ENCODE assay signal across 8 cellular contexts in the genomic region with DNA sequence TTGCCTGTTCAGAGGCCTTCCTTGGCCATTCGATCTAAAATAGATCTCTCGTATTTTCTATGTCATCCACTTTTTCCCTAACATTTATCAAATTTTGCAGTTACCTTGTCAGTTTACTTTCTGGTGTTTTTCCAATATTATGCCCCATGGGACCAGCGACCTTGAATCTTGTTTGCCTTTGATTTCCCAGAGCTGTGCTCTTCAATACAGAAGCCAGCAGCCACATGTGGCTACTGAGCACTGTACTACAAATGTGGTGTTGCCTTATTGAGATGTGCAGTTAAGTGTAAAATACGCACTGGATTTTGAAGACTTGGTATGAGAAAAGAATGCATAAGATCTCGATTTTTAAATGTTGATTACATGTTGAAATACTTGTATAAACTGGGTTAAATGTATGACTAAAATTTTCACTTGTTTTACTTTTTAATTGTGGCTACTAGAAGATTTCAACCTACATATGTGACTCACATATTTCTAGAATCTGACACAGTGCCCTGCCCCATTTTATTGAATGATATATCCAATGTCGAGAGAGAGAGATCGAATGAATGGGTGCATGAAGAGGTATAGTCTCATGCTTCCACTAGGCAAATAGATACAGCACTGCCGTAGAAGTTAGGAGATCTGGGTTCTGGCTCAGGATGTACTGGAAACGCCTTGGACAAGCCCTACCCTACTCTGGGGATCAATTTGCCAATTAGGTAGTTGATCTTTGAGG. TPM values are rescaled to one million over a fixed set of nuclear protein-coding genes. Genes with fewer than 3 reads are reported as not detected.
DNase-seq lines count a peak whose midpoint lies in the region; TF ChIP-seq lines count a peak whose summit lies in the region.

No MANE protein-coding gene starts in this region.

- peak overlapping the region; percentile 90 for H3K4me3 ChIP-seq in DOHH2 (ENCODE audit: low read length)
- H3K4me3 ChIP-seq in HUES48 (ENCODE audit: low read depth, low read length), result peak overlapping the region; percentile 92
- H3K4me3 ChIP-seq in mammary epithelial cell (replicated peaks in 1 of 3; ENCODE audit: insufficient read depth in 1 of 3, low read depth in 2 of 3, low read length in 3 of 3), result peak overlapping the region; percentile 66 to 81 (median 78)

- H3K27ac Mint-ChIP-seq in mesothelial cell of epicardium, result peak overlapping the region; percentile 98

- H3K4me1 ChIP-seq in DOHH2 (ENCODE audit: control insufficient read depth, low read length), result peaks cover 17% of the 10 kb centered on the region
- peaks cover 7% of the 10 kb centered on the region; the same call in 1 of the 2 replicates for H3K4me1 ChIP-seq in HUES48 (ENCODE audit: control insufficient read depth, insufficient read depth, low read length)
- peaks cover 15% of the 10 kb centered on the region for H3K4me1 ChIP-seq in mammary epithelial cell (ENCODE audit: insufficient read depth, low read length)

- dilution Hi-C loops in mammary epithelial cell (cut with HindIII; ENCODE audit: low sequenced_read_pairs), result no loop called here

- no peaks in the 10 kb centered on the region for H3K9me3 Mint-ChIP-seq in mesothelial cell of epicardium

- H2AFZ ChIP-seq in mammary epithelial cell (ENCODE audit: low read depth, low read length), result peak overlapping the region; percentile 97

- WGBS in mammary epithelial cell (ENCODE audit: low coverage, missing lambda C conversion rate), result 47% methylated on average over 9 of the region's 9 CpGs

- H3K79me2 ChIP-seq in DOHH2 (ENCODE audit: control insufficient read depth, low read length) (peaks cover 46% of the 10 kb centered on the region), mammary epithelial cell (ENCODE audit: insufficient read depth, low read length) (peaks cover 49% of the 10 kb centered on the region)

- H3K36me3 Mint-ChIP-seq in mesothelial cell of epicardium, result peaks cover 8% of the 10 kb centered on the region

- H3K9me2 ChIP-seq in DOHH2 (replicated peaks; ENCODE audit: control insufficient read depth, low read length), result no peaks in the 10 kb centered on the region

- H3K4me2 ChIP-seq in DOHH2 (ENCODE audit: low read length), result peak overlapping the region; percentile 76
- H3K4me2 ChIP-seq in mammary epithelial cell (ENCODE audit: insufficient read depth, low read depth, low read length), result peak overlapping the region; percentile 78

- peak overlapping the region; percentile 99 for H3K9ac ChIP-seq in HUES48 (ENCODE audit: low read depth, low read length)
- peak overlapping the region; percentile 98 for H3K9ac ChIP-seq in mammary epithelial cell (ENCODE audit: insufficient read depth, low read length)

- H3K4me1 Mint-ChIP-seq in mesothelial cell of epicardium, result peaks cover 19% of the 10 kb centered on the region

- peaks cover 20% of the 10 kb centered on the region for H3K27me3 Mint-ChIP-seq in mesothelial cell of epicardium (ENCODE audit: low read depth)

- in situ Hi-C loops in mammary epithelial cell (cut with MboI; ENCODE audit: low sequenced_read_pairs in 2 of 2), result loop anchor here in 1 of 2 donors (10.0 to 25.0 kb wide), 2 partner anchors 152 to 480 kb away; a partner anchor contains a TSS
- in situ Hi-C loops in GM13976 (cut with MboI; ENCODE audit: low sequenced_read_pairs, unreplicated experiment), result no loop called here

- H3K27me3 ChIP-seq in DOHH2 (ENCODE audit: control insufficient read depth, low read length) (no peaks in the 10 kb centered on the region), HUES48 (ENCODE audit: control insufficient read depth, insufficient read depth, low read length) (0 out of 2 replicates have a peak, but pooled peaks cover 7% of the 10 kb centered on the region), mammary epithelial cell (ENCODE audit: insufficient read depth, low read length) (no peaks in the 10 kb centered on the region)

- H3K27ac ChIP-seq in DOHH2 (ENCODE audit: low read depth, low read length) (peak overlapping the region; percentile 55), HUES48 (ENCODE audit: low read depth, low read length) (peak overlapping the region; percentile 96), mammary epithelial cell (ENCODE audit: insufficient read depth, low read depth, low read length) (peak overlapping the region; percentile 96)

- no peaks in the 10 kb centered on the region for H3F3A ChIP-seq in DOHH2 (ENCODE audit: control insufficient read depth, insufficient read depth)

- DNase-seq in mammary epithelial cell, result no peak
- DNase-seq in mesothelial cell of epicardium (ENCODE audit: low spot score in 2 of 2, unreplicated experiment in 2 of 2), result no peak
- no peak for DNase-seq in NCI-H187 treated with DMSO at 0.1 percent for 48 hours (lab: John Stamatoyannopoulos, UW)
- DNase-seq in T-helper 9 cell, result no peak
- DNase-seq in activated CD8-positive, alpha-beta memory T cell treated with anti-CD3 and anti-CD28 coated beads, Interleukin-2, amount 50 U/mL, for 48 hours, result no peak
- DNase-seq in GM13976 (ENCODE audit: low spot score), result no peak

- H3K9me3 ChIP-seq in DOHH2 (ENCODE audit: control insufficient read depth, insufficient read depth, low read length), result no peaks in the 10 kb centered on the region
- no peaks in the 10 kb centered on the region for H3K9me3 ChIP-seq in HUES48 (ENCODE audit: control insufficient read depth, insufficient read depth, low read length)
- no peaks in the 10 kb centered on the region for H3K9me3 ChIP-seq in mammary epithelial cell (replicated peaks; ENCODE audit: insufficient read depth, low read length)

- intact Hi-C loops in mammary epithelial cell (cut with micrococcal nuclease), result no loop called here

- CTCF ChIA-PET in mammary epithelial cell (lab: Charles Lee; ENCODE audit: low non-redundant PET), result interaction anchor here (0.6 kb wide), 1 partner anchor 110 kb away, joined by 17 read pairs; no protein-coding TSS in a partner anchor

- no TSS peak for BruUV-seq in mammary epithelial cell (replicated peaks; lab: Mats Ljungman, UMichigan)

- no peaks in the 10 kb centered on the region for H4K20me1 ChIP-seq in DOHH2 (ENCODE audit: control insufficient read depth, insufficient read depth, low read depth, low read length)
- no peaks in the 10 kb centered on the region for H4K20me1 ChIP-seq in mammary epithelial cell (ENCODE audit: insufficient read depth, low read length)

- no peak for TF ChIP-seq CTCF in DOHH2 (IDR thresholded peaks at IDR 0.05; ENCODE audit: low read depth, low read length, poor library complexity, severe bottlenecking)
- TF ChIP-seq CTCF in mammary epithelial cell (conservative IDR thresholded peaks at IDR 0.05 in 1 of 2, IDR thresholded peaks at IDR 0.05 in 1 of 2; ENCODE audit: extremely low read depth in 1 of 2, insufficient read depth in 1 of 2, low read depth in 1 of 2, low read length in 2 of 2), result no peak
- no peak for TF ChIP-seq CTCF in mesothelial cell of epicardium (IDR thresholded peaks at IDR 0.05; ENCODE audit: unreplicated experiment)
- no peak for TF ChIP-seq CTCF in GM13976 (IDR thresholded peaks at IDR 0.05; ENCODE audit: borderline replicate concordance, control extremely low read depth, extremely low read depth, insufficient read depth, missing control alignments)

- peak overlapping the region; percentile 92 for H3K4me3 Mint-ChIP-seq in mesothelial cell of epicardium

- peaks cover 37% of the 10 kb centered on the region for H3K36me3 ChIP-seq in DOHH2 (ENCODE audit: control insufficient read depth, low read length)
- H3K36me3 ChIP-seq in HUES48 (ENCODE audit: control insufficient read depth, insufficient read depth, low read length), result peaks cover 25% of the 10 kb centered on the region
- H3K36me3 ChIP-seq in mammary epithelial cell (ENCODE audit: insufficient read depth, low read length), result peaks cover 9% of the 10 kb centered on the region

RNA-seq across cellular contexts. Expression of a gene that starts 0.8 kb away (rescaled TPM):
- 100 to 1,000 TPM in 1 of 2 donors, 10 to 100 TPM in 1; 93.5 to 186 TPM for total RNA-seq in mammary epithelial cell
- polyA plus RNA-seq in mammary epithelial cell, result 168 TPM
- 236 TPM for polyA minus RNA-seq in mammary epithelial cell
- total RNA-seq in mesothelial cell of epicardium, result 88.7 to 92.8 TPM (median 92.0 TPM) in 3 replicates

RNA-seq across cellular contexts. Expression of a gene that starts 8.3 kb away (rescaled TPM):
- total RNA-seq in mammary epithelial cell (10 to 100 TPM; 90.7 to 99.5 TPM), mesothelial cell of epicardium (54.5 to 55.8 TPM (median 55.2 TPM) in 3 replicates)
- polyA plus RNA-seq in mammary epithelial cell, result 61.7 TPM
- polyA minus RNA-seq in mammary epithelial cell, result 36.7 TPM

RNA-seq across cellular contexts. Expression of a gene that starts 12.0 kb away (rescaled TPM):
- total RNA-seq in mammary epithelial cell, result 1 to 10 TPM in 1 of 2 donors, under 1 TPM in 1; 0.67 to 2.8 TPM
- 0.57 TPM for polyA plus RNA-seq in mammary epithelial cell
- not detected for polyA minus RNA-seq in mammary epithelial cell
- 3.0 to 3.8 TPM (median 3.4 TPM) in 3 replicates for total RNA-seq in mesothelial cell of epicardium

RNA-seq across cellular contexts. Expression of a gene that starts 18.6 kb away (rescaled TPM):
- total RNA-seq in mammary epithelial cell, result under 1 TPM in 1 of 2 donors, not detected in 1; 0.31 TPM
- 0.25 TPM for polyA plus RNA-seq in mammary epithelial cell
- not detected for polyA minus RNA-seq in mammary epithelial cell
- 1.5 to 2.3 TPM (median 1.9 TPM) in 3 replicates for total RNA-seq in mesothelial cell of epicardium

RNA-seq across cellular contexts. Expression of a gene that starts 33.7 kb away (rescaled TPM):
- under 1 TPM in 1 of 2 donors, not detected in 1; under 0.01 TPM for total RNA-seq in mammary epithelial cell
- not detected for polyA plus RNA-seq in mammary epithelial cell
- not detected for polyA minus RNA-seq in mammary epithelial cell
- total RNA-seq in mesothelial cell of epicardium, result 0.09 to 0.14 TPM in 2 of 3 replicates, not detected in the other
